Comparison of ENCODE assay signal across 34 cellular contexts in genomic region chr6:106237286-106237685, GRCh38.
"Had no signal": no experiment of that assay in that cellular context is flagged by ENCODE, and none has a peak within 500 bp of the region (broad histone marks: within the 10 kb centered on the region; RNA-seq: fewer than 3 reads in every experiment).

No MANE protein-coding gene starts in this region.

- H3K27ac ChIP-seq: KMS-11 had no signal

- H3K4me3 ChIP-seq: MG63 had no signal

- H3K9ac ChIP-seq: KMS-11 had no signal

- H3K9me3 ChIP-seq: MG63 had no signal

- DNase-seq: Karpas-422, Kasumi-1, MG63, MM.1S, MV-4-11, NCI-H1048, NCI-H1092, NCI-H1092 treated with DMSO at 0.1 percent for 48 hours, NCI-H1105, NCI-H1105 treated with DMSO at 0.1 percent for 48 hours, NCI-H1417, NCI-H1417 treated with DMSO at 0.1 percent for 48 hours, NCI-H1436, NCI-H1436 treated with DMSO at 0.1 percent for 48 hours, NCI-H146, NCI-H1694, NCI-H1694 treated with DMSO at 0.1 percent for 48 hours, NCI-H187, NCI-H187 treated with DMSO at 0.1 percent for 48 hours, NCI-H1930, NCI-H2029, NCI-H2029 treated with DMSO at 0.1 percent for 48 hours, NCI-H2081, NCI-H2107, NCI-H2171, NCI-H2171 treated with DMSO at 0.1 percent for 48 hours, NCI-H2227 treated with DMSO at 0.1 percent for 48 hours, NCI-H226, NCI-H345, NCI-H446, NCI-H446 treated with DMSO at 0.1 percent for 48 hours, NCI-H510A treated with DMSO at 0.1 percent for 48 hours, NCI-H524 had no signal

- H3K4me2 ChIP-seq: KMS-11 had no signal

- H3K27me3 ChIP-seq: MG63 had no signal
